28 cellular contexts compared by ENCODE assay signal in genomic region chr6:11767458-11767857, GRCh38. TPM values are rescaled to one million over a fixed set of nuclear protein-coding genes. Genes with fewer than 3 reads are reported as not detected.
DNase-seq lines count a peak whose midpoint lies in the region; ATAC-seq and TF ChIP-seq lines count a peak whose summit lies in the region.
"Had no signal": no experiment of that assay in that cellular context is flagged by ENCODE, and none has a peak within 500 bp of the region (broad histone marks: within the 10 kb centered on the region; RNA-seq: fewer than 3 reads in every experiment).

No MANE protein-coding gene starts in this region.

- H4K91ac ChIP-seq in mesenchymal stem cell (ENCODE audit: low read length), result peak overlapping the region; percentile 70

- H2AK5ac ChIP-seq in mesenchymal stem cell (ENCODE audit: low read length, severe bottlenecking), result peak overlapping the region; percentile 93

- no peaks in the 10 kb centered on the region for H3K27me3 Mint-ChIP-seq in activated naive CD8-positive, alpha-beta T cell treated with anti-CD3 and anti-CD28 coated beads, Interleukin-2, amount 50 U/mL, for 24 hours
- no peaks in the 10 kb centered on the region for H3K27me3 Mint-ChIP-seq in activated naive CD8-positive, alpha-beta T cell treated with anti-CD3 and anti-CD28 coated beads for 36 hours
- H3K27me3 Mint-ChIP-seq: activated naive CD4-positive, alpha-beta T cell treated with anti-CD3 and anti-CD28 coated beads, Interleukin-2, amount 10 ng/mL, durations not matched to agents 7 days and 5 days had no signal

- peak overlapping the region; percentile 81 to 84 for H3K27ac ChIP-seq in ascending aorta
- peak overlapping the region; percentile 90 for H3K27ac ChIP-seq in mesenchymal stem cell (ENCODE audit: low read length, poor library complexity, severe bottlenecking)
- H3K27ac ChIP-seq in tibial artery, result peak overlapping the region; percentile 81 to 94
- H3K27ac ChIP-seq: HL-60, prostate gland, spleen had no signal

- peaks cover 22 to 79% of the 10 kb centered on the region in 2 donors for H3K4me1 ChIP-seq in ascending aorta
- peaks cover 16% of the 10 kb centered on the region for H3K4me1 ChIP-seq in mesenchymal stem cell (ENCODE audit: control insufficient read depth, insufficient read depth, low read depth, low read length)
- peaks cover 5 to 88% (median 65%) of the 10 kb centered on the region in 4 donors for H3K4me1 ChIP-seq in tibial artery

- H3K9ac ChIP-seq in mesenchymal stem cell (ENCODE audit: low read length), result no peak overlapping the region

- H2BK120ac ChIP-seq in mesenchymal stem cell (ENCODE audit: low read depth, low read length), result no peak overlapping the region

- H2BK12ac ChIP-seq in mesenchymal stem cell (ENCODE audit: low read length in 2 of 2), result peak overlapping the region; percentile 50 to 75

- H3K9me3 ChIP-seq in ascending aorta, result no peaks in the 10 kb centered on the region
- no peaks in the 10 kb centered on the region for H3K9me3 ChIP-seq in mesenchymal stem cell (ENCODE audit: control insufficient read depth, low read length)
- H3K9me3 ChIP-seq in tibial artery, result no peaks in the 10 kb centered on the region
- H3K9me3 ChIP-seq: prostate gland, spleen, suprapubic skin had no signal

- H3K27ac Mint-ChIP-seq in activated naive CD8-positive, alpha-beta T cell treated with anti-CD3 and anti-CD28 coated beads, Interleukin-2, amount 50 U/mL, for 24 hours, result peak overlapping the region; percentile 56
- H3K27ac Mint-ChIP-seq in activated naive CD8-positive, alpha-beta T cell treated with anti-CD3 and anti-CD28 coated beads for 36 hours, result no peak overlapping the region
- H3K27ac Mint-ChIP-seq: activated naive CD4-positive, alpha-beta T cell treated with anti-CD3 and anti-CD28 coated beads, Interleukin-2, amount 10 ng/mL, durations not matched to agents 7 days and 5 days; CD4-positive, alpha-beta memory T cell had no signal

- no peaks in the 10 kb centered on the region for H3K9me3 Mint-ChIP-seq in activated naive CD8-positive, alpha-beta T cell treated with anti-CD3 and anti-CD28 coated beads, Interleukin-2, amount 50 U/mL, for 24 hours
- H3K9me3 Mint-ChIP-seq in activated naive CD8-positive, alpha-beta T cell treated with anti-CD3 and anti-CD28 coated beads for 36 hours, result no peaks in the 10 kb centered on the region
- H3K9me3 Mint-ChIP-seq: activated naive CD4-positive, alpha-beta T cell treated with anti-CD3 and anti-CD28 coated beads, Interleukin-2, amount 10 ng/mL, durations not matched to agents 7 days and 5 days; brain; CD4-positive, alpha-beta memory T cell; mesothelial cell of epicardium; neural crest cell had no signal

- no peak overlapping the region for H2BK15ac ChIP-seq in mesenchymal stem cell (ENCODE audit: low read depth, poor library complexity, severe bottlenecking)

- no peaks in the 10 kb centered on the region for H3K27me3 ChIP-seq in ascending aorta
- H3K27me3 ChIP-seq in mesenchymal stem cell (ENCODE audit: control insufficient read depth in 1 of 2, insufficient read depth in 1 of 2, low read length in 2 of 2), result no peaks in the 10 kb centered on the region
- no peaks in the 10 kb centered on the region for H3K27me3 ChIP-seq in tibial artery
- H3K27me3 ChIP-seq: spleen, suprapubic skin had no signal

- H2AFZ ChIP-seq in mesenchymal stem cell (ENCODE audit: low read depth, low read length), result no peak overlapping the region

- H3K79me1 ChIP-seq in mesenchymal stem cell (replicated peaks; ENCODE audit: low read length, poor library complexity, severe bottlenecking), result no peaks in the 10 kb centered on the region

- ATAC-seq in activated naive CD8-positive, alpha-beta T cell treated with anti-CD3 and anti-CD28 coated beads, Interleukin-2, amount 50 U/mL, for 24 hours, result peak; percentile 74
- ATAC-seq in GM21390 (IDR thresholded peaks at IDR 0.05; ENCODE audit: unreplicated experiment), result no peak
- ATAC-seq: Panc1 had no signal

- H4K8ac ChIP-seq in mesenchymal stem cell (ENCODE audit: low read length), result no peak overlapping the region

- peak overlapping the region; percentile 78 to 81 for H3K18ac ChIP-seq in mesenchymal stem cell (ENCODE audit: low read depth in 1 of 2, low read length in 2 of 2)

- H3K4me3 ChIP-seq in ascending aorta (no peak overlapping the region), mesenchymal stem cell (ENCODE audit: insufficient read depth in 1 of 2, low read depth in 1 of 2, low read length in 2 of 2) (no peak overlapping the region), tibial artery (no peak overlapping the region)
- H3K4me3 ChIP-seq: prostate gland, spleen, suprapubic skin had no signal

- intact Hi-C loops in ascending aorta (cut with DNase I), result loop anchor here (2.0 to 10.0 kb wide), 2 partner anchors 163 to 243 kb away; no protein-coding TSS in a partner anchor
- intact Hi-C loops in tibial artery (cut with DNase I; ENCODE audit: low total_unique reads), result loop anchor here (5.0 kb wide), 1 partner anchor 35 kb away; no protein-coding TSS in a partner anchor

- H3K4me1 Mint-ChIP-seq in activated naive CD8-positive, alpha-beta T cell treated with anti-CD3 and anti-CD28 coated beads, Interleukin-2, amount 50 U/mL, for 24 hours, result peaks cover 44% of the 10 kb centered on the region
- peaks cover 26% of the 10 kb centered on the region for H3K4me1 Mint-ChIP-seq in activated naive CD8-positive, alpha-beta T cell treated with anti-CD3 and anti-CD28 coated beads for 36 hours

- H3K14ac ChIP-seq in mesenchymal stem cell (ENCODE audit: low read length in 2 of 2), result no peak overlapping the region

- no peaks in the 10 kb centered on the region for H3K36me3 Mint-ChIP-seq in activated naive CD8-positive, alpha-beta T cell treated with anti-CD3 and anti-CD28 coated beads, Interleukin-2, amount 50 U/mL, for 24 hours (ENCODE audit: low read depth)
- no peaks in the 10 kb centered on the region for H3K36me3 Mint-ChIP-seq in activated naive CD8-positive, alpha-beta T cell treated with anti-CD3 and anti-CD28 coated beads for 36 hours
- H3K36me3 Mint-ChIP-seq: activated naive CD4-positive, alpha-beta T cell treated with anti-CD3 and anti-CD28 coated beads, Interleukin-2, amount 10 ng/mL, durations not matched to agents 7 days and 5 days; brain; CD4-positive, alpha-beta memory T cell; mesothelial cell of epicardium had no signal

- TF ChIP-seq CTCF in ascending aorta (IDR thresholded peaks at IDR 0.05), result no peak
- TF ChIP-seq CTCF in tibial artery (IDR thresholded peaks at IDR 0.05), result no peak

- H3K23ac ChIP-seq in mesenchymal stem cell (ENCODE audit: low read length in 2 of 2), result no peak overlapping the region

- H3K4me3 Mint-ChIP-seq in activated naive CD8-positive, alpha-beta T cell treated with anti-CD3 and anti-CD28 coated beads, Interleukin-2, amount 50 U/mL, for 24 hours, result no peak overlapping the region
- no peak overlapping the region for H3K4me3 Mint-ChIP-seq in activated naive CD8-positive, alpha-beta T cell treated with anti-CD3 and anti-CD28 coated beads for 36 hours
- H3K4me3 Mint-ChIP-seq: activated naive CD4-positive, alpha-beta T cell treated with anti-CD3 and anti-CD28 coated beads, Interleukin-2, amount 10 ng/mL, durations not matched to agents 7 days and 5 days; brain; CD4-positive, alpha-beta memory T cell; mesothelial cell of epicardium; neural crest cell had no signal

- WGBS in mesenchymal stem cell, result 67% methylated on average over 2 of the region's 2 CpGs

- no peaks in the 10 kb centered on the region for H3K36me3 ChIP-seq in ascending aorta
- H3K36me3 ChIP-seq in mesenchymal stem cell (ENCODE audit: control insufficient read depth in 1 of 2, insufficient read depth in 2 of 2, low read depth in 1 of 2, low read length in 2 of 2), result no peaks in the 10 kb centered on the region
- H3K36me3 ChIP-seq in tibial artery, result no peaks in the 10 kb centered on the region
- H3K36me3 ChIP-seq: prostate gland, spleen, suprapubic skin had no signal

- peak overlapping the region; percentile 77 for H2BK5ac ChIP-seq in mesenchymal stem cell (ENCODE audit: low read depth, low read length, poor library complexity, severe bottlenecking)

- DNase-seq in activated naive CD8-positive, alpha-beta T cell treated with anti-CD3 and anti-CD28 coated beads, Interleukin-2, amount 50 U/mL, for 24 hours, result no peak
- DNase-seq in activated naive CD8-positive, alpha-beta T cell treated with anti-CD3 and anti-CD28 coated beads for 36 hours, result no peak
- no peak for DNase-seq in ascending aorta (ENCODE audit: low spot score in 2 of 2)
- DNase-seq in mesenchymal stem cell, result peak; percentile 46
- no peak for DNase-seq in tibial artery
- DNase-seq in NCI-H1694 (lab: John Stamatoyannopoulos, UW), result no peak
- DNase-seq in NOMO-1 treated with DMSO at 0.1 percent for 48 hours (lab: John Stamatoyannopoulos, UW; ENCODE audit: unreplicated experiment), result no peak
- DNase-seq: activated CD4-positive, alpha-beta T cell treated with anti-CD3 and anti-CD28 coated beads for 4 hours; activated CD8-positive, alpha-beta memory T cell treated with anti-CD3 and anti-CD28 coated beads, Interleukin-2, amount 50 U/mL, for 48 hours; activated naive CD4-positive, alpha-beta T cell treated with anti-CD3 and anti-CD28 coated beads, Interleukin-2, amount 10 ng/mL, durations not matched to agents 7 days and 5 days; CD4-positive, alpha-beta memory T cell; cortex of kidney; DMS79 treated with DMSO at 0.1 percent for 48 hours; foreskin melanocyte; kidney; NCI-H187; NCI-H2227 treated with DMSO at 0.1 percent for 48 hours; NCI-H774; spleen; stimulated activated CD8-positive, alpha-beta memory T cell treated with anti-CD3 and anti-CD28 coated beads, Interleukin-4, amount 100 ng/mL, for 48 hours had no signal

- H3K4ac ChIP-seq in mesenchymal stem cell (ENCODE audit: low read depth in 1 of 2, low read length in 2 of 2), result peak overlapping the region in 1 of 2 experiments; percentile 84

- H3K4me2 ChIP-seq in mesenchymal stem cell (ENCODE audit: low read length, poor library complexity, severe bottlenecking), result no peak overlapping the region

RNA-seq across cellular contexts. Expression of gene ADTRP, which starts 11.1 kb away (rescaled TPM):
- 10 to 100 TPM; 29.1 to 31.5 TPM for total RNA-seq in activated naive CD8-positive, alpha-beta T cell treated with anti-CD3 and anti-CD28 coated beads for 36 hours
- total RNA-seq in ascending aorta, result not detected
- 1.4 TPM for polyA plus RNA-seq in mesenchymal stem cell (2013, experiment 1 of 2)
- polyA plus RNA-seq in mesenchymal stem cell (2013, experiment 2 of 2), result 0.81 TPM
- total RNA-seq: neural crest cell had no signal

Comparison
In these comparisons a context has a peak if more than half of its experiments do, and no peak if none do; other contexts are left out.
1. RNA of gene ADTRP, which starts 11.1 kb away (total RNA-seq): 29.1 to 31.5 TPM in activated naive CD8-positive, alpha-beta T cell treated with anti-CD3 and anti-CD28 coated beads for 36 hours; not detected in ascending aorta (single experiment); every median in the first group is over 10 times any median in the second.
2. Peak in every context shown above with its lines, with median percentiles within 50 percentile points of each other: H3K27ac ChIP-seq.